In the genomic region with DNA sequence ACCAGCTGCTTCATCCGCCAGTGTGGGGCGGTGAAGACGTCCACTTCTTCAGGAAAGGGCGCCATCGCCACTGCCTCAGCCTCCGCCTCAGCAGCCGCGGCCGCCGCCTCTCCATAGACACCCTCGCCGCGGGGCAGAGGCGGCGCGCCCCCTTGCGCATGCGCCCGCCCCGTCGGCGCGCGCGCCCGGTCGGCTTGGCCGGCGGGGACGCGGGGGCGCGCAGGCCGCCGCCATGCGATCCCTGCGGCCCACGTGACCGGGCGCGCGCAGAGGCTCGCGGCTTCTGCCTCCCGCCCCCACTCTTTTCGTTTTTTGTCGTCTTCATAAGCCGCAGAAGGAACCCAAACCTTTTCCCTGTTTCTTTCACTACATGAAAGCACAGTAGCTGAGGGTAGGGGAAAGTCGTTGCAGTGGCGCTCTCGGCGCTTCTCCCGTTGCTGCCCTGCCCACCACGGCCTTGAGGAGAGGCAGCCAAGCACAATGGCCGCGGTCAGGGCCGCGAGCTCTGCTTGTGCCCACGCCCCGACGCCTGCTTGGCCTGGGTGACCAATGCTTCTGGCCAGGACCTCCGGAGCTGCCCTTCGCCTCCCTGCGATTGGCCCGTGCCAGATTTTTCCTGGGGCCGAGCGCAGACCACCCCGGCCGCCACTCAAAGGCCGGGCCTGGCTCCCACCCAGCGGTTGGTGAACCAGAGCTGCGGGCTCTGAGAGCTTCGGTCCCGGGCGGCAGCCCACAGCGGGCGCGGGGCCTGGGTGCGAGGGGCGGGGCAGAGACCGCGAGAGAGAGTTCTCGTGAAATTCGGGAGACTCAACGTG, we compare ENCODE assay signal across 8 cellular contexts. TPM values are rescaled to one million over a fixed set of nuclear protein-coding genes. Genes with fewer than 3 reads are reported as not detected.
DNase-seq lines count a peak whose midpoint lies in the region; ATAC-seq and TF ChIP-seq lines count a peak whose summit lies in the region.

A gene with protein sequence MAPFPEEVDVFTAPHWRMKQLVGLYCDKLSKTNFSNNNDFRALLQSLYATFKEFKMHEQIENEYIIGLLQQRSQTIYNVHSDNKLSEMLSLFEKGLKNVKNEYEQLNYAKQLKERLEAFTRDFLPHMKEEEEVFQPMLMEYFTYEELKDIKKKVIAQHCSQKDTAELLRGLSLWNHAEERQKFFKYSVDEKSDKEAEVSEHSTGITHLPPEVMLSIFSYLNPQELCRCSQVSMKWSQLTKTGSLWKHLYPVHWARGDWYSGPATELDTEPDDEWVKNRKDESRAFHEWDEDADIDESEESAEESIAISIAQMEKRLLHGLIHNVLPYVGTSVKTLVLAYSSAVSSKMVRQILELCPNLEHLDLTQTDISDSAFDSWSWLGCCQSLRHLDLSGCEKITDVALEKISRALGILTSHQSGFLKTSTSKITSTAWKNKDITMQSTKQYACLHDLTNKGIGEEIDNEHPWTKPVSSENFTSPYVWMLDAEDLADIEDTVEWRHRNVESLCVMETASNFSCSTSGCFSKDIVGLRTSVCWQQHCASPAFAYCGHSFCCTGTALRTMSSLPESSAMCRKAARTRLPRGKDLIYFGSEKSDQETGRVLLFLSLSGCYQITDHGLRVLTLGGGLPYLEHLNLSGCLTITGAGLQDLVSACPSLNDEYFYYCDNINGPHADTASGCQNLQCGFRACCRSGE (minus strand): TSS at position 135 of the 815 bp plus-strand sequence. CDS start 70 bp downstream, at position 65.

- peak within 1 kb of the TSS; percentile 96 for H3K27ac Mint-ChIP-seq in activated CD4-positive, alpha-beta T cell treated with anti-CD3 and anti-CD28 coated beads, Interleukin-2, amount 10 ng/mL, durations not matched to agents 24 days and 14 days

- H3K36me3 Mint-ChIP-seq in activated CD4-positive, alpha-beta T cell treated with anti-CD3 and anti-CD28 coated beads, Interleukin-2, amount 10 ng/mL, durations not matched to agents 24 days and 14 days (ENCODE audit: low read depth) = peaks cover 8% of the 10 kb centered on the region

- peak within 1 kb of the TSS; percentile 99 for H3K4me3 Mint-ChIP-seq in activated CD4-positive, alpha-beta T cell treated with anti-CD3 and anti-CD28 coated beads, Interleukin-2, amount 10 ng/mL, durations not matched to agents 24 days and 14 days

- ATAC-seq in GM19025 (IDR thresholded peaks at IDR 0.05; ENCODE audit: low read depth, unreplicated experiment) (peak; percentile 73), HG03280 (IDR thresholded peaks at IDR 0.05; ENCODE audit: unreplicated experiment) (peak; percentile 73), left lung (peak; percentile 78)

- H3K4me3 ChIP-seq in coronary artery (peak within 1 kb of the TSS; percentile 87), left lung (peak within 1 kb of the TSS; percentile 59 to 79)

- no peaks in the 10 kb centered on the region for H3K27me3 ChIP-seq in left lung

- peaks cover 32 to 88% of the 10 kb centered on the region in 2 donors for H3K4me1 ChIP-seq in left lung

- H3K4me1 Mint-ChIP-seq in activated CD4-positive, alpha-beta T cell treated with anti-CD3 and anti-CD28 coated beads, Interleukin-2, amount 10 ng/mL, durations not matched to agents 24 days and 14 days = peaks cover 55% of the 10 kb centered on the region

- DNase-seq in AML-193 (lab: John Stamatoyannopoulos, UW) (peak; percentile 71 to 78), NCI-H446 (lab: John Stamatoyannopoulos, UW) (peak; percentile 23 to 85), coronary artery (ENCODE audit: low spot score) (peak; percentile 87), left lung (peak; percentile 77 to 95)
- DNase-seq in activated CD4-positive, alpha-beta T cell treated with anti-CD3 and anti-CD28 coated beads, Interleukin-2, amount 10 ng/mL, durations not matched to agents 24 days and 14 days = peak; percentile 96
- DNase-seq in stimulated activated CD4-positive, alpha-beta T cell treated with anti-CD3 and anti-CD28 coated beads, Interleukin-2, amount 100 ng/mL, for 48 hours = peak; percentile 69 to 78

- H3K36me3 ChIP-seq in left lung = no peaks in the 10 kb centered on the region

- no peaks in the 10 kb centered on the region for H3K9me3 ChIP-seq in left lung

- H3K27me3 Mint-ChIP-seq in activated CD4-positive, alpha-beta T cell treated with anti-CD3 and anti-CD28 coated beads, Interleukin-2, amount 10 ng/mL, durations not matched to agents 24 days and 14 days = peaks cover 1% of the 10 kb centered on the region

- intact Hi-C loops in activated CD4-positive, alpha-beta T cell treated with anti-CD3 and anti-CD28 coated beads, Interleukin-2, amount 10 ng/mL, durations not matched to agents 24 days and 14 days (cut with micrococcal nuclease) = loop anchor here (1.0 to 10.0 kb wide), 9 partner anchors 26 to 2001 kb away; a partner anchor contains a TSS
- intact Hi-C loops in left lung (cut with DNase I) = loop anchor here in 1 of 2 donors (10.0 kb wide), 1 partner anchor 171 kb away; no protein-coding TSS in a partner anchor

- peak within 1 kb of the TSS; percentile 96 to 100 for H3K27ac ChIP-seq in coronary artery
- peak within 1 kb of the TSS; percentile 99 to 100 for H3K27ac ChIP-seq in left lung

- no peaks in the 10 kb centered on the region for H3K9me3 Mint-ChIP-seq in activated CD4-positive, alpha-beta T cell treated with anti-CD3 and anti-CD28 coated beads, Interleukin-2, amount 10 ng/mL, durations not matched to agents 24 days and 14 days

- TF ChIP-seq CTCF in coronary artery (IDR thresholded peaks at IDR 0.05) = no peak
- no peak for TF ChIP-seq CTCF in left lung (IDR thresholded peaks at IDR 0.05)

RNA-seq across cellular contexts. Expression of the gene that starts here (rescaled TPM):
- 28.9 and 31.2 TPM in 2 replicates for total RNA-seq in activated CD4-positive, alpha-beta T cell treated with anti-CD3 and anti-CD28 coated beads, Interleukin-2, amount 10 ng/mL, durations not matched to agents 24 days and 14 days
- 100 to 1,000 TPM in 1 of 2 donors, 10 to 100 TPM in 1; 95.3 to 121 TPM for total RNA-seq in left lung

Comparison
In these comparisons a context has a peak if more than half of its experiments do, and no peak if none do; other contexts are left out.
1. Peak in every context shown above with its lines: DNase-seq, ATAC-seq, H3K4me3 ChIP-seq and H3K27ac ChIP-seq.